20 cellular contexts compared by ENCODE assay signal in the genomic region with DNA sequence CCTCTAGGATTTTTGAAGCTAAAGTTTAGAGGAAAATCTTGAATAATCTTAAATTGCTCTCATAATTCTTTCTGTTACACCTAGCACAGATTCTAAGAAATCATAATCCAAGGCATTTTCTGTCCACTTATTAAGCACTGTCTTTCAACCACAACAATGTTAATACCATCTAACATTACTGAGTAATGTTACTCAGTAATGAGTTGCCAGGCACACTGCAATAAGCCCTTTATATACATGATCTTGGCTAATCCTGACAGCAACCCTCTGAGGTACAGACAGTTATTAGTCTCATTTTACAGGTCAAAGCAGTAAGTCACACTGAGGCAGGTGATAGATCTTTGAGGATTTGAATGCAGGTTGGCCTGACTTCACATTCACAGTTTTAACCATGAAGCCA.
DNase-seq lines count a peak whose midpoint lies in the region; ATAC-seq, FAIRE-seq and TF ChIP-seq lines count a peak whose summit lies in the region.
"Had no signal": no experiment of that assay in that cellular context is flagged by ENCODE, and none has a peak within 500 bp of the region (broad histone marks: within the 10 kb centered on the region; RNA-seq: fewer than 3 reads in every experiment).

No MANE protein-coding gene starts in this region.

- POLR2A ChIA-PET in MCF 10A (lab: Yijun Ruan, JAX): no interaction called here
- POLR2A ChIA-PET in PC-3 (lab: Charles Lee; ENCODE audit: unreplicated experiment): no interaction called here

- TF ChIP-seq CTCF in mammary epithelial cell (conservative IDR thresholded peaks at IDR 0.05 in 1 of 2, IDR thresholded peaks at IDR 0.05 in 1 of 2; ENCODE audit: extremely low read depth in 1 of 2, insufficient read depth in 1 of 2, low read depth in 1 of 2, low read length in 2 of 2) (no peak), MCF 10A (IDR thresholded peaks at IDR 0.05; ENCODE audit: unreplicated experiment) (no peak), PC-3 (conservative IDR thresholded peaks at IDR 0.05; ENCODE audit: low read depth, low read length) (no peak), bronchial epithelial cell (IDR thresholded peaks at IDR 0.05; ENCODE audit: insufficient read depth, low read length, severe bottlenecking) (no peak), neural cell (IDR thresholded peaks at IDR 0.05; ENCODE audit: poor library complexity, severe bottlenecking) (no peak)

- no peak overlapping the region for H3K4me3 Mint-ChIP-seq in MCF 10A (ENCODE audit: unreplicated experiment)

- dilution Hi-C loops in mammary epithelial cell (cut with HindIII; ENCODE audit: low sequenced_read_pairs): no loop called here

- H3K79me2 ChIP-seq in mammary epithelial cell (ENCODE audit: insufficient read depth, low read length) (no peaks in the 10 kb centered on the region), PC-3 (ENCODE audit: low read length) (no peaks in the 10 kb centered on the region), neural cell (replicated peaks; ENCODE audit: insufficient read depth, low read length) (no peaks in the 10 kb centered on the region)

- no peaks in the 10 kb centered on the region for H3K9me2 ChIP-seq in PC-3 (replicated peaks; ENCODE audit: low read length)
- H3K9me2 ChIP-seq in neural cell (ENCODE audit: insufficient read depth, low read length): no peaks in the 10 kb centered on the region

- no peak for TF ChIP-seq EP300 in neural cell (conservative IDR thresholded peaks at IDR 0.05; ENCODE audit: poor library complexity, severe bottlenecking)

- no peaks in the 10 kb centered on the region for H3K27me3 ChIP-seq in mammary epithelial cell (ENCODE audit: insufficient read depth, low read length)
- no peaks in the 10 kb centered on the region for H3K27me3 ChIP-seq in PC-3 (ENCODE audit: low read length)
- H3K27me3 ChIP-seq in bronchial epithelial cell (ENCODE audit: control insufficient read depth, insufficient read depth, low read length): no peaks in the 10 kb centered on the region
- H3K27me3 ChIP-seq in neural cell (ENCODE audit: insufficient read depth, low read depth, low read length): no peaks in the 10 kb centered on the region

- no peak for ATAC-seq in PC-3
- ATAC-seq: Panc1, SK-N-SH treated with all-trans-retinoic acid at 6 μM for 48 hours had no signal

- H3K9me3 ChIP-seq in mammary epithelial cell (replicated peaks; ENCODE audit: insufficient read depth, low read length) (no peaks in the 10 kb centered on the region), PC-3 (ENCODE audit: low read length) (no peaks in the 10 kb centered on the region), neural cell (ENCODE audit: low read length) (no peaks in the 10 kb centered on the region)
- H3K9me3 ChIP-seq: HAP-1 had no signal

- no peak overlapping the region for H3K27ac ChIP-seq in mammary epithelial cell (ENCODE audit: insufficient read depth, low read depth, low read length)
- peak overlapping the region; percentile 99; the same call in 1 of the 2 replicates for H3K27ac ChIP-seq in PC-3 (ENCODE audit: low read length)
- H3K27ac ChIP-seq in neural cell (ENCODE audit: low read length): peak overlapping the region; percentile 7
- H3K27ac ChIP-seq: 22Rv1 had no signal

- in situ Hi-C loops in mammary epithelial cell (cut with MboI; ENCODE audit: low sequenced_read_pairs in 2 of 2): no loop called here

- H3K27ac Mint-ChIP-seq in MCF 10A (ENCODE audit: low read depth, unreplicated experiment): no peak overlapping the region

- peaks cover 35% of the 10 kb centered on the region for H3K4me1 ChIP-seq in mammary epithelial cell (ENCODE audit: insufficient read depth, low read length)
- peaks cover 59% of the 10 kb centered on the region for H3K4me1 ChIP-seq in PC-3 (ENCODE audit: insufficient read depth, low read length)
- H3K4me1 ChIP-seq: HAP-1 had no signal

- H2AFZ ChIP-seq in mammary epithelial cell (ENCODE audit: low read depth, low read length) (no peak overlapping the region), PC-3 (ENCODE audit: low read length) (no peak overlapping the region), neural cell (ENCODE audit: low read depth, low read length) (no peak overlapping the region)

- no peaks in the 10 kb centered on the region for H3K9me3 Mint-ChIP-seq in MCF 10A (ENCODE audit: unreplicated experiment)

- H4K20me1 ChIP-seq in mammary epithelial cell (ENCODE audit: insufficient read depth, low read length) (no peaks in the 10 kb centered on the region), PC-3 (ENCODE audit: low read length) (no peaks in the 10 kb centered on the region), neural cell (ENCODE audit: insufficient read depth) (no peaks in the 10 kb centered on the region)

- no peak for TF ChIP-seq RAD21 in neural cell (conservative IDR thresholded peaks at IDR 0.05)

- no peaks in the 10 kb centered on the region for H3K36me3 ChIP-seq in mammary epithelial cell (ENCODE audit: insufficient read depth, low read length)
- H3K36me3 ChIP-seq in PC-3 (ENCODE audit: low read depth, low read length): no peaks in the 10 kb centered on the region
- H3K36me3 ChIP-seq in bronchial epithelial cell (ENCODE audit: control insufficient read depth, insufficient read depth, low read length): no peaks in the 10 kb centered on the region
- no peaks in the 10 kb centered on the region for H3K36me3 ChIP-seq in neural cell (ENCODE audit: insufficient read depth, low read length)
- H3K36me3 ChIP-seq: HAP-1 had no signal

- BruUV-seq in mammary epithelial cell (replicated peaks; lab: Mats Ljungman, UMichigan) (no TSS peak), MCF 10A (replicated peaks; lab: Mats Ljungman, UMichigan) (no TSS peak), PC-3 (replicated peaks; lab: Mats Ljungman, UMichigan) (no TSS peak)

- H3K4me1 Mint-ChIP-seq in MCF 10A (ENCODE audit: insufficient read depth, unreplicated experiment): peaks cover 18% of the 10 kb centered on the region

- H3K9ac ChIP-seq in mammary epithelial cell (ENCODE audit: insufficient read depth, low read length) (no peak overlapping the region), PC-3 (ENCODE audit: low read length) (no peak overlapping the region), neural cell (ENCODE audit: low read length) (no peak overlapping the region)

- peaks cover 5% of the 10 kb centered on the region for H3F3A ChIP-seq in PC-3 (ENCODE audit: low read length, unreplicated experiment)
- H3F3A ChIP-seq in neural cell (ENCODE audit: insufficient read depth, low read length, poor library complexity, severe bottlenecking): no peaks in the 10 kb centered on the region

- H3K36me3 Mint-ChIP-seq in MCF 10A (ENCODE audit: insufficient read depth, unreplicated experiment): no peaks in the 10 kb centered on the region

- intact Hi-C loops in mammary epithelial cell (cut with micrococcal nuclease): no loop called here
- intact Hi-C loops in MCF 10A (cut with micrococcal nuclease): no loop called here
- intact Hi-C loops in PC-3 (cut with micrococcal nuclease): loop anchor here (2.0 to 5.0 kb wide), 3 partner anchors 33 to 207 kb away; no protein-coding TSS in a partner anchor

- DNase-seq in mammary epithelial cell (peak; percentile 12), MCF 10A (ENCODE audit: unreplicated experiment) (no peak), PC-3 (peak; percentile 16), bronchial epithelial cell (ENCODE audit: low read depth) (peak; percentile 54), NCI-H1436 (lab: John Stamatoyannopoulos, UW) (no peak), epidermal melanocyte (ENCODE audit: insufficient read length, low spot score) (no peak), hippocampal formation (lab: John Stamatoyannopoulos, UW) (no peak)
- DNase-seq: ACHN, Calu3, GOT3, KG1, NCI-H1417 treated with DMSO at 0.1 percent for 48 hours, NCI-H1930, NCI-H526, SIG-M5 had no signal

- H3K27me3 Mint-ChIP-seq in MCF 10A (ENCODE audit: insufficient read depth, unreplicated experiment): peaks cover 12% of the 10 kb centered on the region

- H3K4me3 ChIP-seq in mammary epithelial cell (replicated peaks in 1 of 3; ENCODE audit: insufficient read depth in 1 of 3, low read depth in 2 of 3, low read length in 3 of 3) (no peak overlapping the region), PC-3 (ENCODE audit: low read length) (no peak overlapping the region), bronchial epithelial cell (ENCODE audit: low read depth, low read length) (no peak overlapping the region), neural cell (ENCODE audit: low read length) (peak overlapping the region; percentile 2)
- H3K4me3 ChIP-seq: HAP-1 had no signal

- FAIRE-seq in bronchial epithelial cell (lab: Jason Lieb, UNC): no peak

- no peak overlapping the region for H3K4me2 ChIP-seq in mammary epithelial cell (ENCODE audit: insufficient read depth, low read depth, low read length)
- H3K4me2 ChIP-seq in PC-3 (ENCODE audit: low read length): no peak overlapping the region
- H3K4me2 ChIP-seq in neural cell (ENCODE audit: low read length): no peak overlapping the region

- CTCF ChIA-PET in mammary epithelial cell (lab: Charles Lee; ENCODE audit: low non-redundant PET) (no interaction called here), MCF 10A (lab: Yijun Ruan, JAX) (interaction anchor here (0.6 kb wide), 1 partner anchor 257 kb away, joined by 3 read pairs; no protein-coding TSS in a partner anchor), PC-3 (lab: Charles Lee) (no interaction called here)

TF ChIP-seq in neural cell, 6 proteins besides CTCF, POLR2A, EP300 and RAD21 (continues in another document):
- no peak for TF ChIP-seq EZH2 (IDR thresholded peaks at IDR 0.05; ENCODE audit: borderline replicate concordance, insufficient read depth, low read length, poor library complexity, severe bottlenecking)
- no peak for TF ChIP-seq POLR2AphosphoS5 (IDR thresholded peaks at IDR 0.05)
- TF ChIP-seq MXI1 (conservative IDR thresholded peaks at IDR 0.05; ENCODE audit: poor library complexity, severe bottlenecking): no peak
- TF ChIP-seq TAF1 (IDR thresholded peaks at IDR 0.05; ENCODE audit: low read depth): no peak

Comparison
In these comparisons a context has a peak if more than half of its experiments do, and no peak if none do; other contexts are left out.
1. DNase-seq: peak in mammary epithelial cell (single experiment), PC-3 (single experiment) and bronchial epithelial cell (single experiment); none in MCF 10A (single experiment), NCI-H1436 (single experiment), epidermal melanocyte (single experiment) and hippocampal formation (0 of 2).